In the genomic region with DNA sequence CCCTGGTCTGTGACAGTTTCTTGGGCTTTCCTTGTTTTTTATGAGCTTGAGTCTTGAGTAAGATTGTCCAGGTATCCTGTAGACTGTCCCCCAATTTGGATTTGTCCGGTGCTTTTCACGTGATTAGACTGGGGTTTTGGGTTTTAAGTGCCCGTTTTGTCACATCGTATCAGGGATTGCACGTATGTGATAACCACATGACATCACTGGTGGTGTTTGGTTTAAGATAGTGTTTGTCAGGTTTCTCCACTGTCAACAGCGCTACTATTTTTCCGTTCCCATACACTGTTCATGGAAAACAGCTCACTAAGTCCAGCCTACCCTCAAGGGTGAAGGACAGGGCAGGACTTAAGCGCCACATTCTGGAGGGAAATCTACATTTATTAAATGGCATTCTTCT, we compare ENCODE assay signal across 19 cellular contexts. TPM values are rescaled to one million over a fixed set of nuclear protein-coding genes. Genes with fewer than 3 reads are reported as not detected.
A peak's percentile ranks its signal among the peaks of the same experiment; 100 is the strongest.
DNase-seq lines count a peak whose midpoint lies in the region; ATAC-seq, FAIRE-seq and TF ChIP-seq lines count a peak whose summit lies in the region.
"Had no signal": no experiment of that assay in that cellular context is flagged by ENCODE, and none has a peak within 500 bp of the region (broad histone marks: within the 10 kb centered on the region; RNA-seq: fewer than 3 reads in every experiment).

No MANE protein-coding gene starts in this region.

- dilution Hi-C loops in mammary epithelial cell (cut with HindIII; ENCODE audit: low sequenced_read_pairs), result no loop called here

- TF ChIP-seq POLR2A in GM12892 (IDR thresholded peaks at IDR 0.05; ENCODE audit: low read depth, low read length) (no peak), adrenal gland (IDR thresholded peaks at IDR 0.05) (no peak)

- TF ChIP-seq CTCF in MCF 10A (IDR thresholded peaks at IDR 0.05; ENCODE audit: unreplicated experiment), result no peak
- TF ChIP-seq CTCF in mammary epithelial cell (conservative IDR thresholded peaks at IDR 0.05 in 1 of 2, IDR thresholded peaks at IDR 0.05 in 1 of 2; ENCODE audit: extremely low read depth in 1 of 2, insufficient read depth in 1 of 2, low read depth in 1 of 2, low read length in 2 of 2), result no peak
- no peak for TF ChIP-seq CTCF in osteoblast (IDR thresholded peaks at IDR 0.05; ENCODE audit: extremely low read depth, low read depth, low read length)
- TF ChIP-seq CTCF in adrenal gland (IDR thresholded peaks at IDR 0.05), result no peak

- FAIRE-seq in GM12892 (lab: Jason Lieb, UNC), result peak; percentile 71
- FAIRE-seq: K562 had no signal

- WGBS in mammary epithelial cell (ENCODE audit: low coverage, missing lambda C conversion rate), result 96% methylated on average over 8 of the region's 8 CpGs
- WGBS in adrenal gland, 4 donors, result 96 to 98% (median 97%) methylated on average over 8 of the region's 8 CpGs

- H4K20me1 ChIP-seq in mammary epithelial cell (ENCODE audit: insufficient read depth, low read length), result no peaks in the 10 kb centered on the region
- no peaks in the 10 kb centered on the region for H4K20me1 ChIP-seq in osteoblast (ENCODE audit: insufficient read depth, low read length)

- H3K9ac ChIP-seq in mammary epithelial cell (ENCODE audit: insufficient read depth, low read length), result no peak overlapping the region

- peaks cover 4% of the 10 kb centered on the region for H3K4me1 Mint-ChIP-seq in MCF 10A (ENCODE audit: insufficient read depth, unreplicated experiment)
- peaks cover 17% of the 10 kb centered on the region for H3K4me1 Mint-ChIP-seq in central memory CD8-positive, alpha-beta T cell

- H3K9me3 ChIP-seq in mammary epithelial cell (replicated peaks; ENCODE audit: insufficient read depth, low read length) (no peaks in the 10 kb centered on the region), osteoblast (ENCODE audit: low read depth, low read length) (no peaks in the 10 kb centered on the region), adrenal gland (replicated peaks in 1 of 3) (no peaks in the 10 kb centered on the region)
- H3K9me3 ChIP-seq: SJCRH30 had no signal

- intact Hi-C loops in MCF 10A (cut with micrococcal nuclease) (loop anchor here (1.0 kb wide), 1 partner anchor 36 kb away; no protein-coding TSS in a partner anchor), mammary epithelial cell (cut with micrococcal nuclease) (no loop called here), adrenal gland (cut with DNase I) (no loop called here)

- H3K27me3 Mint-ChIP-seq in MCF 10A (ENCODE audit: insufficient read depth, unreplicated experiment), result no peaks in the 10 kb centered on the region
- H3K27me3 Mint-ChIP-seq in central memory CD8-positive, alpha-beta T cell, result no peaks in the 10 kb centered on the region
- H3K27me3 Mint-ChIP-seq: B cell; CD4-positive, alpha-beta memory T cell had no signal

- no peaks in the 10 kb centered on the region for H3K4me1 ChIP-seq in mammary epithelial cell (ENCODE audit: insufficient read depth, low read length)
- peaks cover 10% of the 10 kb centered on the region for H3K4me1 ChIP-seq in osteoblast (ENCODE audit: insufficient read depth, low read length)
- no peaks in the 10 kb centered on the region for H3K4me1 ChIP-seq in adrenal gland (replicated peaks in 1 of 2)
- H3K4me1 ChIP-seq: SJCRH30 had no signal

- H3K36me3 Mint-ChIP-seq in MCF 10A (ENCODE audit: insufficient read depth, unreplicated experiment), result peaks cover 48% of the 10 kb centered on the region
- peaks cover 29% of the 10 kb centered on the region for H3K36me3 Mint-ChIP-seq in central memory CD8-positive, alpha-beta T cell (ENCODE audit: insufficient read depth)

- no peak overlapping the region for H3K27ac ChIP-seq in mammary epithelial cell (ENCODE audit: insufficient read depth, low read depth, low read length)
- no peak overlapping the region for H3K27ac ChIP-seq in osteoblast (ENCODE audit: low read depth, low read length)
- no peak overlapping the region for H3K27ac ChIP-seq in adrenal gland
- H3K27ac ChIP-seq: SJCRH30 had no signal

- H2AFZ ChIP-seq in mammary epithelial cell (ENCODE audit: low read depth, low read length), result no peak overlapping the region
- peak overlapping the region; percentile 23 for H2AFZ ChIP-seq in osteoblast (ENCODE audit: low read length)

- no peak overlapping the region for H3K4me3 Mint-ChIP-seq in MCF 10A (ENCODE audit: unreplicated experiment)
- no peak overlapping the region for H3K4me3 Mint-ChIP-seq in central memory CD8-positive, alpha-beta T cell
- H3K4me3 Mint-ChIP-seq: B cell; CD4-positive, alpha-beta memory T cell had no signal

- BruUV-seq in MCF 10A (replicated peaks; lab: Mats Ljungman, UMichigan), result no TSS peak
- BruUV-seq in mammary epithelial cell (replicated peaks; lab: Mats Ljungman, UMichigan), result no TSS peak

- CTCF ChIA-PET in MCF 10A (lab: Yijun Ruan, JAX), result interaction anchor here (0.5 to 1.0 kb wide), 2 partner anchors 14 to 677 kb away, joined by 3 read pairs; no protein-coding TSS in a partner anchor
- CTCF ChIA-PET in mammary epithelial cell (lab: Charles Lee; ENCODE audit: low non-redundant PET), result no interaction called here

- no peak overlapping the region for H3K4me3 ChIP-seq in mammary epithelial cell (replicated peaks in 1 of 3; ENCODE audit: insufficient read depth in 1 of 3, low read depth in 2 of 3, low read length in 3 of 3)
- H3K4me3 ChIP-seq in osteoblast (ENCODE audit: insufficient read depth, low read length), result no peak overlapping the region
- no peak overlapping the region for H3K4me3 ChIP-seq in adrenal gland
- H3K4me3 ChIP-seq: K562, SJCRH30 had no signal

- POLR2A ChIA-PET in MCF 10A (lab: Yijun Ruan, JAX), result no interaction called here

- H3K27me3 ChIP-seq in mammary epithelial cell (ENCODE audit: insufficient read depth, low read length) (no peaks in the 10 kb centered on the region), osteoblast (ENCODE audit: insufficient read depth, low read length) (no peaks in the 10 kb centered on the region), adrenal gland (no peaks in the 10 kb centered on the region)
- H3K27me3 ChIP-seq: SJCRH30 had no signal

- ATAC-seq in central memory CD8-positive, alpha-beta T cell (replicated peaks; ENCODE audit: extremely low read depth, poor library complexity, severe bottlenecking), result peak; percentile 59
- ATAC-seq: K562, PC-3 had no signal

- no peaks in the 10 kb centered on the region for H3K9me3 Mint-ChIP-seq in MCF 10A (ENCODE audit: unreplicated experiment)
- no peaks in the 10 kb centered on the region for H3K9me3 Mint-ChIP-seq in central memory CD8-positive, alpha-beta T cell
- H3K9me3 Mint-ChIP-seq: CD4-positive, alpha-beta memory T cell had no signal

- DNase-seq in MCF 10A (ENCODE audit: unreplicated experiment), result no peak
- no peak for DNase-seq in mammary epithelial cell
- no peak for DNase-seq in GM12892 (ENCODE audit: insufficient read length)
- no peak for DNase-seq in central memory CD8-positive, alpha-beta T cell (ENCODE audit: low spot score in 2 of 2)
- DNase-seq in osteoblast (ENCODE audit: insufficient read length, low spot score, missing footprints), result no peak
- no peak for DNase-seq in NCI-H446 (lab: John Stamatoyannopoulos, UW)
- DNase-seq in NCI-H510A (lab: John Stamatoyannopoulos, UW), result no peak
- DNase-seq in adrenal gland, result no peak
- DNase-seq: CD4-positive, alpha-beta memory T cell; DMS79 treated with DMSO at 0.1 percent for 48 hours; MV-4-11; NCI-H1417; NCI-H2029; NCI-H510A treated with DMSO at 0.1 percent for 48 hours; NCI-H82; PC-3; SJCRH30 had no signal

- in situ Hi-C loops in mammary epithelial cell (cut with MboI; ENCODE audit: low sequenced_read_pairs in 2 of 2), result no loop called here

- H3K79me2 ChIP-seq in mammary epithelial cell (ENCODE audit: insufficient read depth, low read length) (peaks cover 13% of the 10 kb centered on the region), osteoblast (ENCODE audit: insufficient read depth, low read length) (peaks cover 14% of the 10 kb centered on the region)

- H3K4me2 ChIP-seq in mammary epithelial cell (ENCODE audit: insufficient read depth, low read depth, low read length), result no peak overlapping the region
- H3K4me2 ChIP-seq in osteoblast (ENCODE audit: insufficient read depth, low read length), result no peak overlapping the region

- peaks cover 33% of the 10 kb centered on the region for H3K36me3 ChIP-seq in mammary epithelial cell (ENCODE audit: insufficient read depth, low read length)
- peaks cover 20% of the 10 kb centered on the region for H3K36me3 ChIP-seq in osteoblast (ENCODE audit: insufficient read depth, low read length)
- H3K36me3 ChIP-seq in adrenal gland (replicated peaks in 1 of 2), result no peaks in the 10 kb centered on the region

- peak overlapping the region; percentile 49 for H3K27ac Mint-ChIP-seq in MCF 10A (ENCODE audit: low read depth, unreplicated experiment)
- peak overlapping the region; percentile 70 for H3K27ac Mint-ChIP-seq in central memory CD8-positive, alpha-beta T cell (ENCODE audit: low read depth)
- H3K27ac Mint-ChIP-seq: B cell had no signal

RNA-seq across cellular contexts. Expression of gene LMNB1, which starts 39.7 kb away (rescaled TPM):
- total RNA-seq in MCF 10A (2022) (19.6 and 31.6 TPM in 2 replicates), mammary epithelial cell (10 to 100 TPM in 1 of 2 donors, 1 to 10 TPM in 1; 5.2 to 36.3 TPM), osteoblast (7.2 and 7.7 TPM in 2 replicates), adrenal gland (1 to 10 TPM; 4.6 to 7.3 (median 5.7) TPM)
- polyA plus RNA-seq in mammary epithelial cell (28.8 TPM), adrenal gland (1 to 10 TPM in 2 of 3 donors, under 1 TPM in 1; 0.97 to 6.4 (median 1.2) TPM)
- polyA minus RNA-seq in mammary epithelial cell, result 35.5 TPM
- 87.7 TPM for polyA plus RNA-seq in GM12892 (2012; ENCODE audit: missing spikeins)
